ENCODE assay signal across 14 cellular contexts in genomic region chr1:169513208-169513607, GRCh38. TPM values are rescaled to one million over a fixed set of nuclear protein-coding genes. Genes with fewer than 3 reads are reported as not detected.
DNase-seq lines count a peak whose midpoint lies in the region; ATAC-seq, FAIRE-seq and TF ChIP-seq lines count a peak whose summit lies in the region.
"Had no signal": no experiment of that assay in that cellular context is flagged by ENCODE, and none has a peak within 500 bp of the region (broad histone marks: within the 10 kb centered on the region; RNA-seq: fewer than 3 reads in every experiment).

No MANE protein-coding gene starts in this region.

- TF ChIP-seq POLR2A in endothelial cell of umbilical vein (IDR thresholded peaks at IDR 0.05; ENCODE audit: low read depth, low read length): no peak

- no peak for FAIRE-seq in endothelial cell of umbilical vein (lab: Jason Lieb, UNC)

- H3K36me3 Mint-ChIP-seq in stimulated activated effector memory CD8-positive, alpha-beta T cell treated with anti-CD3 and anti-CD28 coated beads, Interleukin-12 subunit alpha, Interleukin-12 subunit beta, amount 100 ng/mL, for 72 hours: peaks cover 52% of the 10 kb centered on the region

- peaks cover 33% of the 10 kb centered on the region for H3K4me1 ChIP-seq in endothelial cell of umbilical vein (ENCODE audit: control insufficient read depth, extremely low read depth, insufficient read depth, low read length)

- no peaks in the 10 kb centered on the region for H3K36me3 ChIP-seq in endothelial cell of umbilical vein (ENCODE audit: control insufficient read depth in 2 of 2, extremely low read depth in 1 of 2, insufficient read depth in 2 of 2, low read length in 2 of 2)
- H3K36me3 ChIP-seq: lower lobe of right lung, ovary had no signal

- no peak overlapping the region for H3K27ac ChIP-seq in endothelial cell of umbilical vein (ENCODE audit: insufficient read depth, low read depth, low read length)
- H3K27ac ChIP-seq: C4-2B, lower lobe of right lung, ovary had no signal

- H3K9me3 ChIP-seq in endothelial cell of umbilical vein (replicated peaks; ENCODE audit: control insufficient read depth, insufficient read depth, low read length): no peaks in the 10 kb centered on the region
- H3K9me3 ChIP-seq: heart left ventricle, lower lobe of right lung, ovary had no signal

- no TSS peak for BruUV-seq in endothelial cell of umbilical vein (replicated peaks; lab: Mats Ljungman, UMichigan)

- H3K4me3 ChIP-seq in endothelial cell of umbilical vein (replicated peaks in 1 of 3; ENCODE audit: insufficient read depth in 1 of 3, low read depth in 1 of 3, low read length in 3 of 3): no peak overlapping the region
- H3K4me3 ChIP-seq: heart left ventricle, lower lobe of right lung, ovary had no signal

- no peak for ATAC-seq in HG03521 (IDR thresholded peaks at IDR 0.05; ENCODE audit: unreplicated experiment)
- ATAC-seq in stimulated activated effector memory CD8-positive, alpha-beta T cell treated with anti-CD3 and anti-CD28 coated beads, Interleukin-12 subunit alpha, Interleukin-12 subunit beta, amount 100 ng/mL, for 72 hours: no peak

- H3K79me2 ChIP-seq in endothelial cell of umbilical vein (ENCODE audit: control insufficient read depth, insufficient read depth, low read length): no peaks in the 10 kb centered on the region

- H3K9me1 ChIP-seq in endothelial cell of umbilical vein (replicated peaks; ENCODE audit: control insufficient read depth, extremely low read depth, insufficient read depth, low read length): no peaks in the 10 kb centered on the region

- peak; percentile 28 for DNase-seq in GDM1 (lab: John Stamatoyannopoulos, UW)
- peak; percentile 54 for DNase-seq in NOMO-1 treated with dmso at 0.1 percent for 144 hours (lab: John Stamatoyannopoulos, UW; ENCODE audit: unreplicated experiment)
- no peak for DNase-seq in endothelial cell of umbilical vein (ENCODE audit: low read depth, low spot score)
- peak; percentile 63 for DNase-seq in pons (ENCODE audit: low spot score)
- DNase-seq in NCI-H1092 (lab: John Stamatoyannopoulos, UW): no peak
- no peak for DNase-seq in stimulated activated effector memory CD8-positive, alpha-beta T cell treated with anti-CD3 and anti-CD28 coated beads, Interleukin-12 subunit alpha, Interleukin-12 subunit beta, amount 100 ng/mL, for 72 hours (ENCODE audit: low spot score in 2 of 2)
- no peak for DNase-seq in islet precursor cell
- DNase-seq: heart left ventricle, Karpas-422, lower lobe of right lung, NCI-H345 had no signal

- no peak overlapping the region for H3K4me3 Mint-ChIP-seq in stimulated activated effector memory CD8-positive, alpha-beta T cell treated with anti-CD3 and anti-CD28 coated beads, Interleukin-12 subunit alpha, Interleukin-12 subunit beta, amount 100 ng/mL, for 72 hours

- peak overlapping the region; percentile 21 for H2AFZ ChIP-seq in endothelial cell of umbilical vein (ENCODE audit: low read depth, low read length)

- no peak for TF ChIP-seq CTCF in endothelial cell of umbilical vein (IDR thresholded peaks at IDR 0.05; ENCODE audit: extremely low read depth in 1 of 2, insufficient read depth in 1 of 2, low read depth in 1 of 2, low read length in 2 of 2)

- POLR2A ChIA-PET in endothelial cell of umbilical vein (lab: Charles Lee): no interaction called here

- no peaks in the 10 kb centered on the region for H3K27me3 ChIP-seq in endothelial cell of umbilical vein (ENCODE audit: control insufficient read depth in 2 of 2, insufficient read depth in 2 of 2, low read length in 2 of 2)
- H3K27me3 ChIP-seq: heart left ventricle, ovary had no signal

- dilution Hi-C loops in endothelial cell of umbilical vein (cut with MboI; ENCODE audit: extremely low pct_ligation_motif_present, low sequenced_read_pairs): no loop called here

- H3K9me3 Mint-ChIP-seq in stimulated activated effector memory CD8-positive, alpha-beta T cell treated with anti-CD3 and anti-CD28 coated beads, Interleukin-12 subunit alpha, Interleukin-12 subunit beta, amount 100 ng/mL, for 72 hours: no peaks in the 10 kb centered on the region

- H3K27ac Mint-ChIP-seq in stimulated activated effector memory CD8-positive, alpha-beta T cell treated with anti-CD3 and anti-CD28 coated beads, Interleukin-12 subunit alpha, Interleukin-12 subunit beta, amount 100 ng/mL, for 72 hours: no peak overlapping the region

- intact Hi-C loops in endothelial cell of umbilical vein (cut with micrococcal nuclease): no loop called here

- peaks cover 6% of the 10 kb centered on the region for H3K4me1 Mint-ChIP-seq in stimulated activated effector memory CD8-positive, alpha-beta T cell treated with anti-CD3 and anti-CD28 coated beads, Interleukin-12 subunit alpha, Interleukin-12 subunit beta, amount 100 ng/mL, for 72 hours

- CTCF ChIA-PET in endothelial cell of umbilical vein (lab: Charles Lee): no interaction called here

- H4K20me1 ChIP-seq in endothelial cell of umbilical vein (replicated peaks; ENCODE audit: control insufficient read depth, extremely low read depth, insufficient read depth, low read length): no peaks in the 10 kb centered on the region

- no peak overlapping the region for H3K4me2 ChIP-seq in endothelial cell of umbilical vein (ENCODE audit: insufficient read depth, low read length)

- no peak overlapping the region for H3K9ac ChIP-seq in endothelial cell of umbilical vein (replicated peaks; ENCODE audit: extremely low read depth, insufficient read depth, low read length)

TF ChIP-seq in endothelial cell of umbilical vein, 7 proteins besides CTCF, POLR2A, EP300 and RAD21:
- TF ChIP-seq POLR2AphosphoS5 (IDR thresholded peaks at IDR 0.05; ENCODE audit: insufficient read depth, low read depth, low read length) (no peak), JUN (IDR thresholded peaks at IDR 0.05; ENCODE audit: borderline replicate concordance, insufficient read depth, insufficient read length, low read depth) (no peak), EZH2 (IDR thresholded peaks at IDR 0.05; ENCODE audit: borderline replicate concordance, low read depth, low read length, severe bottlenecking) (no peak), MAX (IDR thresholded peaks at IDR 0.05; ENCODE audit: insufficient read depth, insufficient read length) (no peak), FOS (IDR thresholded peaks at IDR 0.05; ENCODE audit: borderline replicate concordance, insufficient read depth, low read length) (no peak)

RNA-seq across cellular contexts. Expression of gene SLC19A2, which starts 27.5 kb away (rescaled TPM):
- 5.4 and 7.0 TPM in 2 replicates for total RNA-seq in endothelial cell of umbilical vein
- polyA plus RNA-seq in endothelial cell of umbilical vein: 5.2 and 5.3 TPM in 2 replicates
- polyA plus RNA-seq in endothelial cell of umbilical vein (2011; cell fraction: cytosol; rRNA removed): 3.3 and 4.0 TPM in 2 replicates
- polyA plus RNA-seq in endothelial cell of umbilical vein (2011; cell fraction: nucleus; rRNA removed): 8.8 and 10.5 TPM in 2 replicates
- polyA plus RNA-seq in endothelial cell of umbilical vein (2012): 4.1 and 5.6 TPM in 2 replicates
- polyA minus RNA-seq in endothelial cell of umbilical vein: 13.5 and 13.9 TPM in 2 replicates
- polyA minus RNA-seq in endothelial cell of umbilical vein (2011; cell fraction: cytosol; rRNA and poly(A)+ RNA removed): 24.2 TPM
- 9.4 and 14.5 TPM in 2 replicates for polyA minus RNA-seq in endothelial cell of umbilical vein (2011; cell fraction: nucleus; rRNA and poly(A)+ RNA removed)

Comparison
In these comparisons a context has a peak if more than half of its experiments do, and no peak if none do; other contexts are left out.
1. DNase-seq: peak in GDM1 (single experiment), NOMO-1 treated with dmso at 0.1 percent for 144 hours (single experiment) and pons (single experiment); none in endothelial cell of umbilical vein (single experiment), NCI-H1092 (single experiment), stimulated activated effector memory CD8-positive, alpha-beta T cell treated with anti-CD3 and anti-CD28 coated beads, Interleukin-12 subunit alpha, Interleukin-12 subunit beta, amount 100 ng/mL, for 72 hours (0 of 2) and islet precursor cell (single experiment).